28 cellular contexts compared by ENCODE assay signal in the genomic region with DNA sequence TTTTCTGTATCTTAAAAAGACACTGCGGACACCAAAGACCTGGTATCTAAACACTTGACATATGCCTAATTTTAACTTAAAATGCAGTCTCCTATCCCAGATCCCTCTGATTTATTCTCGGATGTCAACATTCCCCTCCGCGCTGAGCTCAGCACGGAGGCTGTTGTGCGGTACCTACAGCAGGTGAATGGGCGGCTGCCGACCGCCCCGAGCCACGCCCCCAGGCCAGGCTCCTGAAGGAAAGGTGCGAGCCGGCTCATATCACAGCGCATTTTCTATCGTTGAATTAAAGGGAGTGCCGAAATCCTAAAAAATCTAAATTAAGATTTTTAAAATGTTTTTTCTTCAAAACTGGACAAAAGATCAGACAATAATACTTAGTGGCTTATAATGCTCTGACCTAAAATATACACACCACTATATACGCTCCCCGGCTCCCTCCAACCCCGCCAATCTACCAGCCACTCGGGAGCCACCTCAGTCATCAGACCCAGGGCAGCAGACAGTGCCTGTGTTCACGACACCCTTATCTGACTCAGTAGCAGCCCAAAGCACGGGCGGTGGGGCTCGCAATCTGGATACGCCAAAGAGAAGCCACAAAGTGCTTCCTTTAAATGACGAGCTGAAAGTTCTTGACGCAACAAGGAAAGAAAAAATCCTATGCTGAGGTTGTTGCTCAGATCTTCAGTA. TPM values are rescaled to one million over a fixed set of nuclear protein-coding genes. Genes with fewer than 3 reads are reported as not detected.
"Had no signal": no experiment of that assay in that cellular context is flagged by ENCODE, and none has a peak within 500 bp of the region (broad histone marks: within the 10 kb centered on the region; RNA-seq: fewer than 3 reads in every experiment).

No MANE protein-coding gene starts in this region.

- H3K27ac ChIP-seq: brain microvascular endothelial cell, cardiac muscle cell, SJSA1 had no signal

- H3K27ac Mint-ChIP-seq: activated B cell treated with CpG ODN at 0.5 μM for 24 hours; activated CD4-positive, alpha-beta T cell treated with anti-CD3 and anti-CD28 coated beads, Interleukin-2, amount 10 ng/mL, durations not matched to agents 24 days and 14 days; activated CD8-positive, alpha-beta memory T cell treated with anti-CD3 and anti-CD28 coated beads, Interleukin-2, amount 10 ng/mL, durations not matched to agents 7 days and 5 days; activated naive CD4-positive, alpha-beta T cell treated with anti-CD3 and anti-CD28 coated beads, Interleukin-2, amount 50 U/mL, for 24 hours; activated T-cell treated with anti-CD3 and anti-CD28 coated beads, Interleukin-2, amount 50 U/mL, for 24 hours; activated T-helper 1 cell treated with anti-CD3 and anti-CD28 coated beads, Interleukin-12 subunit alpha, Interleukin-12 subunit beta, Interleukin-2, Interleukin-4 antibody, amounts not matched to agents 30 ng/mL and 10 ng/mL and 1 ng/mL, durations not matched to agents 14 hours and 24 hours and 36 hours; T-helper 17 cell had no signal

- H3K9me3 Mint-ChIP-seq: activated B cell treated with CpG ODN at 0.5 μM for 24 hours; activated CD4-positive, alpha-beta T cell treated with anti-CD3 and anti-CD28 coated beads, Interleukin-2, amount 10 ng/mL, durations not matched to agents 24 days and 14 days; activated naive CD4-positive, alpha-beta T cell treated with anti-CD3 and anti-CD28 coated beads, Interleukin-2, amount 50 U/mL, for 24 hours; activated T-cell treated with anti-CD3 and anti-CD28 coated beads, Interleukin-2, amount 50 U/mL, for 24 hours; activated T-helper 1 cell treated with anti-CD3 and anti-CD28 coated beads, Interleukin-12 subunit alpha, Interleukin-12 subunit beta, Interleukin-2, Interleukin-4 antibody, amounts not matched to agents 30 ng/mL and 10 ng/mL and 1 ng/mL, durations not matched to agents 14 hours and 24 hours and 36 hours had no signal

- H3K27me3 ChIP-seq: MG63 had no signal

- DNase-seq: activated B cell treated with CpG ODN at 0.5 μM for 24 hours; activated CD4-positive, alpha-beta T cell treated with anti-CD3 and anti-CD28 coated beads for 1 hour; activated CD4-positive, alpha-beta T cell treated with anti-CD3 and anti-CD28 coated beads, Interleukin-2, amount 10 ng/mL, durations not matched to agents 24 days and 14 days; activated CD4-positive, alpha-beta T cell treated with anti-CD3 and anti-CD28 coated beads, Interleukin-2, amount 50 U/mL, for 48 hours; activated CD8-positive, alpha-beta memory T cell treated with anti-CD3 and anti-CD28 coated beads, Interleukin-2, amount 10 ng/mL, durations not matched to agents 7 days and 5 days; activated effector memory CD4-positive, alpha-beta T cell treated with Interleukin-2 at 50 U/mL for 16 hours; activated naive CD4-positive, alpha-beta T cell; activated T-cell treated with anti-CD3 and anti-CD28 coated beads, Interleukin-2, amount 50 U/mL, for 24 hours; amygdala; brain microvascular endothelial cell; MG63; MV-4-11; NCI-H1105; NCI-H1436; NCI-H187; NCI-H2081; NCI-H510A treated with DMSO at 0.1 percent for 48 hours; NCI-H69; PC-3; SHP77; SW 1271; T-helper 17 cell; T-helper 9 cell had no signal

- H3K9me3 ChIP-seq: MG63 had no signal

- H3K4me3 ChIP-seq: cardiac muscle cell, MG63, SJSA1 had no signal

- H3K4me3 Mint-ChIP-seq: activated B cell treated with CpG ODN at 0.5 μM for 24 hours; activated CD4-positive, alpha-beta T cell treated with anti-CD3 and anti-CD28 coated beads, Interleukin-2, amount 10 ng/mL, durations not matched to agents 24 days and 14 days; activated CD8-positive, alpha-beta memory T cell treated with anti-CD3 and anti-CD28 coated beads, Interleukin-2, amount 10 ng/mL, durations not matched to agents 7 days and 5 days; activated naive CD4-positive, alpha-beta T cell treated with anti-CD3 and anti-CD28 coated beads, Interleukin-2, amount 50 U/mL, for 24 hours; activated T-cell treated with anti-CD3 and anti-CD28 coated beads, Interleukin-2, amount 50 U/mL, for 24 hours; activated T-helper 1 cell treated with anti-CD3 and anti-CD28 coated beads, Interleukin-12 subunit alpha, Interleukin-12 subunit beta, Interleukin-2, Interleukin-4 antibody, amounts not matched to agents 30 ng/mL and 10 ng/mL and 1 ng/mL, durations not matched to agents 14 hours and 24 hours and 36 hours; T-helper 17 cell had no signal

- H3K27me3 Mint-ChIP-seq: T-helper 17 cell had no signal

- ATAC-seq: activated CD8-positive, alpha-beta memory T cell treated with anti-CD3 and anti-CD28 coated beads, Interleukin-2, amount 10 ng/mL, durations not matched to agents 7 days and 5 days; PC-3; SK-N-SH treated with all-trans-retinoic acid at 6 μM for 48 hours; T-helper 17 cell had no signal

- H3K4me1 ChIP-seq: SJSA1 had no signal

RNA-seq across cellular contexts. Expression of a gene that starts 6.5 kb away (rescaled TPM):
- total RNA-seq: cardiac muscle cell had no signal
